Comparison of ENCODE assay signal across 17 cellular contexts in genomic region chr2:76569819-76570218, GRCh38.
"Had no signal": no experiment of that assay in that cellular context is flagged by ENCODE, and none has a peak within 500 bp of the region (broad histone marks: within the 10 kb centered on the region; RNA-seq: fewer than 3 reads in every experiment).

No MANE protein-coding gene starts in this region.

- ATAC-seq: lower lobe of right lung had no signal

- H3K4me1 Mint-ChIP-seq: activated CD4-positive, alpha-beta T cell treated with anti-CD3 and anti-CD28 coated beads, Interleukin-2, amount 10 ng/mL, durations not matched to agents 7 days and 5 days; activated naive CD8-positive, alpha-beta T cell treated with anti-CD3 and anti-CD28 coated beads, Interleukin-2, amount 10 ng/mL, durations not matched to agents 7 days and 5 days; central memory CD8-positive, alpha-beta T cell had no signal

- H3K27me3 ChIP-seq: brain microvascular endothelial cell, right atrium auricular region, tibial nerve had no signal

- H3K9me3 ChIP-seq: lower lobe of right lung, right atrium auricular region, tibial nerve had no signal

- H3K36me3 Mint-ChIP-seq: activated naive CD8-positive, alpha-beta T cell treated with anti-CD3 and anti-CD28 coated beads, Interleukin-2, amount 10 ng/mL, durations not matched to agents 7 days and 5 days had no signal

- H3K9me3 Mint-ChIP-seq: activated CD4-positive, alpha-beta T cell treated with anti-CD3 and anti-CD28 coated beads, Interleukin-2, amount 10 ng/mL, durations not matched to agents 7 days and 5 days; activated naive CD8-positive, alpha-beta T cell treated with anti-CD3 and anti-CD28 coated beads, Interleukin-2, amount 10 ng/mL, durations not matched to agents 7 days and 5 days had no signal

- H3K27me3 Mint-ChIP-seq: activated CD4-positive, alpha-beta T cell treated with anti-CD3 and anti-CD28 coated beads, Interleukin-2, amount 10 ng/mL, durations not matched to agents 7 days and 5 days; activated naive CD8-positive, alpha-beta T cell treated with anti-CD3 and anti-CD28 coated beads, Interleukin-2, amount 10 ng/mL, durations not matched to agents 7 days and 5 days; central memory CD8-positive, alpha-beta T cell had no signal

- H3K4me1 ChIP-seq: lower lobe of right lung, right atrium auricular region, tibial nerve had no signal

- H3K27ac ChIP-seq: brain microvascular endothelial cell, coronary artery, lower lobe of right lung, right atrium auricular region, skin epidermis, tibial nerve had no signal

- H3K36me3 ChIP-seq: brain microvascular endothelial cell, lower lobe of right lung, right atrium auricular region, tibial nerve had no signal

- H3K27ac Mint-ChIP-seq: activated CD4-positive, alpha-beta T cell treated with anti-CD3 and anti-CD28 coated beads, Interleukin-2, amount 10 ng/mL, durations not matched to agents 7 days and 5 days; activated naive CD8-positive, alpha-beta T cell treated with anti-CD3 and anti-CD28 coated beads, Interleukin-2, amount 10 ng/mL, durations not matched to agents 7 days and 5 days; progenitor cell of endocrine pancreas had no signal

- H3K4me3 Mint-ChIP-seq: activated CD4-positive, alpha-beta T cell treated with anti-CD3 and anti-CD28 coated beads, Interleukin-2, amount 10 ng/mL, durations not matched to agents 7 days and 5 days; activated naive CD8-positive, alpha-beta T cell treated with anti-CD3 and anti-CD28 coated beads, Interleukin-2, amount 10 ng/mL, durations not matched to agents 7 days and 5 days; central memory CD8-positive, alpha-beta T cell had no signal

- H3K4me3 ChIP-seq: coronary artery, lower lobe of right lung, right atrium auricular region, skin epidermis, tibial nerve had no signal

- DNase-seq: activated CD4-positive, alpha-beta T cell treated with anti-CD3 and anti-CD28 coated beads, Interleukin-2, amount 10 ng/mL, durations not matched to agents 7 days and 5 days; activated CD4-positive, CD25-positive, alpha-beta regulatory T cell; activated naive CD4-positive, alpha-beta T cell; activated naive CD8-positive, alpha-beta T cell treated with anti-CD3 and anti-CD28 coated beads, Interleukin-2, amount 10 ng/mL, durations not matched to agents 7 days and 5 days; brain microvascular endothelial cell; foreskin fibroblast; kidney glomerular epithelial cell; lower lobe of right lung; midbrain; stimulated activated CD4-positive, alpha-beta T cell treated with anti-CD3 and anti-CD28 coated beads, Interleukin-4, amount 100 ng/mL, for 24 hours; stimulated activated naive CD4-positive, alpha-beta T cell had no signal
